ENCODE assay signal across 12 cellular contexts in the genomic region with DNA sequence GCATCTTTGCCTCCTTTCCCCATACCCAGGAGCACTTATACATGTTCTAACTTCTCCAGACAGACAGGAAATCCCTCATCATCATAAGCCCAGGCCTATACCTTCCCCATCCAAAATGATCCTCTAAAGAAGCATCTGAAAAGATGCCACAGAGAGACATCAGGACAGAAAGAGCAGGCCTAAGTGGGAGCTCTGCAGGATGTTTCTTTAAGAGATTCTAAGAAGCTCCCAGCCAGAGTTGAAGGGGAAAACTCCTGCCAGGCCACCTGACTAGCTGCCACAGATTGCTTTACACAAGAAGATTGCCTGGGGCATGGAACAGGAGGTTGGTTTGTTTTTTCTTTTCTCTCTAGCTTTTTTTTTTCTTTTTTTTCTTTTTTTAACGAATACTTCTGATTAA.
DNase-seq lines count a peak whose midpoint lies in the region; FAIRE-seq and TF ChIP-seq lines count a peak whose summit lies in the region.
"Had no signal": no experiment of that assay in that cellular context is flagged by ENCODE, and none has a peak within 500 bp of the region (broad histone marks: within the 10 kb centered on the region; RNA-seq: fewer than 3 reads in every experiment).

No MANE protein-coding gene starts in this region.

- H3K4me3 Mint-ChIP-seq in type B pancreatic cell: peak overlapping the region; percentile 31

- peaks cover 34% of the 10 kb centered on the region for H3K4me1 Mint-ChIP-seq in type B pancreatic cell (ENCODE audit: unreplicated experiment)

- peak; percentile 38 for DNase-seq in DMS79 treated with DMSO at 0.1 percent for 48 hours (lab: John Stamatoyannopoulos, UW)
- no peak for DNase-seq in DMS79 (lab: John Stamatoyannopoulos, UW)
- peak; percentile 56 for DNase-seq in bronchial epithelial cell (ENCODE audit: low read depth)
- DNase-seq in lower leg skin (ENCODE audit: low spot score in 2 of 2): peak; percentile 70 to 86
- no peak for DNase-seq in type B pancreatic cell (ENCODE audit: extremely low spot score, unreplicated experiment)
- no peak for DNase-seq in activated naive CD4-positive, alpha-beta T cell (lab: John Stamatoyannopoulos, UW)
- DNase-seq in nucleus accumbens (lab: John Stamatoyannopoulos, UW): no peak
- no peak for DNase-seq in RCC 7860 (ENCODE audit: low spot score)
- DNase-seq: 8988T, activated T-cell treated with anti-CD3 and anti-CD28 coated beads for 4 hours, KBM-7, NCI-H187 treated with DMSO at 0.1 percent for 48 hours had no signal

- TF ChIP-seq POLR2A in lower leg skin (IDR thresholded peaks at IDR 0.05): no peak

- intact Hi-C loops in lower leg skin (cut with DNase I; ENCODE audit: low total_unique reads): no loop called here

- no peaks in the 10 kb centered on the region for H3K36me3 ChIP-seq in bronchial epithelial cell (ENCODE audit: control insufficient read depth, insufficient read depth, low read length)

- H3K27me3 ChIP-seq in bronchial epithelial cell (ENCODE audit: control insufficient read depth, insufficient read depth, low read length): no peaks in the 10 kb centered on the region

- TF ChIP-seq CTCF in bronchial epithelial cell (IDR thresholded peaks at IDR 0.05; ENCODE audit: insufficient read depth, low read length, severe bottlenecking) (no peak), lower leg skin (IDR thresholded peaks at IDR 0.05) (no peak), type B pancreatic cell (conservative IDR thresholded peaks at IDR 0.05) (no peak)

- H3K9me3 Mint-ChIP-seq in type B pancreatic cell: peaks cover 8% of the 10 kb centered on the region

- no peaks in the 10 kb centered on the region for H3K36me3 Mint-ChIP-seq in type B pancreatic cell

- H3K27ac Mint-ChIP-seq in type B pancreatic cell: peak overlapping the region; percentile 79

- FAIRE-seq in bronchial epithelial cell (lab: Jason Lieb, UNC): no peak
- no peak for FAIRE-seq in RCC 7860 (lab: Jason Lieb, UNC)

- no peaks in the 10 kb centered on the region for H3K27me3 Mint-ChIP-seq in type B pancreatic cell

- H3K4me3 ChIP-seq in bronchial epithelial cell (ENCODE audit: low read depth, low read length) (no peak overlapping the region), lower leg skin (ENCODE audit: low read depth, poor library complexity, severe bottlenecking) (no peak overlapping the region)

- WGBS in lower leg skin, 2 donors: 32 to 41% methylated on average over 1 of the region's 1 CpG

Comparison
In these comparisons a context has a peak if more than half of its experiments do, and no peak if none do; other contexts are left out.
1. DNase-seq: peak in DMS79 treated with DMSO at 0.1 percent for 48 hours (single experiment), bronchial epithelial cell (single experiment) and lower leg skin (2 of 2); none in DMS79 (single experiment), type B pancreatic cell (single experiment), activated naive CD4-positive, alpha-beta T cell (0 of 4), nucleus accumbens (0 of 56) and RCC 7860 (single experiment).